In the genomic region with DNA sequence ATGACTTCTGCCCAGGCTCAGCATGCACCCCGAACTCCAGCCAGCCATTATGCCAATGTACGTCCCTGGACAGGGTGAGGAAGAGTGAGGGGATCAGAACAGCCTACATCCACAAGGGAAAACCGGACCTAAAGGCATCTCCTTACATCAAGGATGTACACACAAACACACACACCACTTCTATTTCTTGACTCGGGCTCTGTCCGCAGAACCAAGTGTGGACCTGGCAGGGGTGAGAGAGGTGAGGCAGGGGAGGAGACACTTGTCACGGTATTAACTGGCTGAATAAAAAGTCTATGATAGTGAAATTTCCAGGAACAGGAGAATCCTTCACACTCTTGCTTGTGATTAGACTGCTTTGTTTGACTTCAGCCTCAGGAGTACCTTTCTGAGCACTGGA, we compare ENCODE assay signal across 1 cellular context.
TF ChIP-seq lines count a peak whose summit lies in the region.

No MANE protein-coding gene starts in this region.

TF ChIP-seq in IMR-90, 13 proteins besides CTCF, POLR2A, EP300 and RAD21:
- TF ChIP-seq MAZ (IDR thresholded peaks at IDR 0.05; ENCODE audit: borderline replicate concordance, low read depth, low read length) (no peak), BHLHE40 (IDR thresholded peaks at IDR 0.05; ENCODE audit: low read depth, low read length) (no peak)
TF ChIP-seq in IMR-90: peak in this region for 0.
